In genomic region chrX:154727418-154728323, GRCh38 we compare ENCODE assay signal across 8 cellular contexts. TPM values are rescaled to one million over a fixed set of nuclear protein-coding genes. Genes with fewer than 3 reads are reported as not detected.
DNase-seq lines count a peak whose midpoint lies in the region; TF ChIP-seq lines count a peak whose summit lies in the region.

No MANE protein-coding gene starts in this region.

- no peak overlapping the region for H3K4me3 Mint-ChIP-seq in activated naive CD4-positive, alpha-beta T cell treated with anti-CD3 and anti-CD28 coated beads, Interleukin-2, amount 10 ng/mL, durations not matched to agents 7 days and 5 days

- peaks cover 8% of the 10 kb centered on the region for H3K79me2 ChIP-seq in ACC112 (ENCODE audit: control insufficient read depth, insufficient read depth, low read length, unreplicated experiment)

- H3K36me3 ChIP-seq in ACC112 (ENCODE audit: insufficient read depth, low read length) (no peaks in the 10 kb centered on the region), mesodermal cell (ENCODE audit: control insufficient read depth, insufficient read depth, low read length) (no peaks in the 10 kb centered on the region)

- H3K9me3 ChIP-seq in mesodermal cell (ENCODE audit: control insufficient read depth, low read length) = no peaks in the 10 kb centered on the region

- H3K4me1 ChIP-seq in ACC112 (ENCODE audit: control insufficient read depth, insufficient read depth, low read length, unreplicated experiment) (peaks cover 80% of the 10 kb centered on the region), mesodermal cell (ENCODE audit: control insufficient read depth, insufficient read depth, low read length, poor library complexity, severe bottlenecking) (peaks cover 5% of the 10 kb centered on the region)

- peaks cover 80% of the 10 kb centered on the region for H3K4me1 Mint-ChIP-seq in activated naive CD4-positive, alpha-beta T cell treated with anti-CD3 and anti-CD28 coated beads, Interleukin-2, amount 10 ng/mL, durations not matched to agents 7 days and 5 days

- H3K27me3 ChIP-seq in ACC112 (ENCODE audit: insufficient read depth, low read length) = no peaks in the 10 kb centered on the region

- TF ChIP-seq CTCF in epithelial cell of esophagus (IDR thresholded peaks at IDR 0.05; ENCODE audit: insufficient read depth, low read depth, low read length, missing control alignments) = no peak

- peaks cover 2% of the 10 kb centered on the region for H3K9me3 Mint-ChIP-seq in activated naive CD4-positive, alpha-beta T cell treated with anti-CD3 and anti-CD28 coated beads, Interleukin-2, amount 10 ng/mL, durations not matched to agents 7 days and 5 days

- DNase-seq in NCI-H226 (peak; percentile 75), epithelial cell of esophagus (ENCODE audit: low read depth) (peak; percentile 48), midbrain (lab: John Stamatoyannopoulos, UW) (no peak), iPS-NIHi7 (ENCODE audit: extremely low spot score) (no peak), T1000 (lab: John Stamatoyannopoulos, UW) (no peak)
- DNase-seq in activated naive CD4-positive, alpha-beta T cell treated with anti-CD3 and anti-CD28 coated beads, Interleukin-2, amount 10 ng/mL, durations not matched to agents 7 days and 5 days = no peak

- H3K4me3 ChIP-seq in ACC112 (ENCODE audit: low read depth, low read length) = peak overlapping the region; percentile 7; the same call in 1 of the 2 replicates
- no peak overlapping the region for H3K4me3 ChIP-seq in epithelial cell of esophagus (ENCODE audit: low read length)
- H3K4me3 ChIP-seq in mesodermal cell (ENCODE audit: extremely low read depth, insufficient read depth, low read length, poor library complexity, severe bottlenecking) = no peak overlapping the region

- H3K36me3 Mint-ChIP-seq in activated naive CD4-positive, alpha-beta T cell treated with anti-CD3 and anti-CD28 coated beads, Interleukin-2, amount 10 ng/mL, durations not matched to agents 7 days and 5 days = peaks cover 12% of the 10 kb centered on the region

- H3K27me3 Mint-ChIP-seq in activated naive CD4-positive, alpha-beta T cell treated with anti-CD3 and anti-CD28 coated beads, Interleukin-2, amount 10 ng/mL, durations not matched to agents 7 days and 5 days = no peaks in the 10 kb centered on the region

- 70 to 83% methylated on average over 2 to 3 of the region's 6 CpGs for WGBS in mesodermal cell (ENCODE audit: insufficient coverage in 2 of 2), 2 experiments

- no peak overlapping the region for H2AFZ ChIP-seq in ACC112 (ENCODE audit: low read length, unreplicated experiment)

- CTCF ChIA-PET in activated naive CD4-positive, alpha-beta T cell treated with anti-CD3 and anti-CD28 coated beads, Interleukin-2, amount 10 ng/mL, durations not matched to agents 7 days and 5 days (lab: Charles Lee) = no interaction called here

- H3K27ac Mint-ChIP-seq in activated naive CD4-positive, alpha-beta T cell treated with anti-CD3 and anti-CD28 coated beads, Interleukin-2, amount 10 ng/mL, durations not matched to agents 7 days and 5 days = no peak overlapping the region

- H3K27ac ChIP-seq in ACC112 (ENCODE audit: low read depth, low read length) = peak overlapping the region; percentile 99
- H3K27ac ChIP-seq in mesodermal cell (ENCODE audit: low read depth, low read length, severe bottlenecking) = peak overlapping the region; percentile 36

RNA-seq across cellular contexts. Expression of gene GAB3, which starts 23.2 kb away (rescaled TPM):
- 1.6 TPM for polyA plus RNA-seq in mesodermal cell (2013, experiment 1 of 2)
- 1.2 TPM for polyA plus RNA-seq in mesodermal cell (2013, experiment 2 of 2)

RNA-seq across cellular contexts. Expression of gene DKC1, which starts 35.0 kb away (rescaled TPM):
- polyA plus RNA-seq in mesodermal cell (2013, experiment 1 of 2) = 44.2 TPM
- 47.0 TPM for polyA plus RNA-seq in mesodermal cell (2013, experiment 2 of 2)

Comparison
In these comparisons a context has a peak if more than half of its experiments do, and no peak if none do; other contexts are left out.
1. DNase-seq: peak in NCI-H226 (single experiment) and epithelial cell of esophagus (single experiment); none in activated naive CD4-positive, alpha-beta T cell treated with anti-CD3 and anti-CD28 coated beads, Interleukin-2, amount 10 ng/mL, durations not matched to agents 7 days and 5 days (single experiment), midbrain (single experiment), iPS-NIHi7 (single experiment) and T1000 (single experiment).